Comparison of ENCODE assay signal across 1 cellular context in the genomic region with DNA sequence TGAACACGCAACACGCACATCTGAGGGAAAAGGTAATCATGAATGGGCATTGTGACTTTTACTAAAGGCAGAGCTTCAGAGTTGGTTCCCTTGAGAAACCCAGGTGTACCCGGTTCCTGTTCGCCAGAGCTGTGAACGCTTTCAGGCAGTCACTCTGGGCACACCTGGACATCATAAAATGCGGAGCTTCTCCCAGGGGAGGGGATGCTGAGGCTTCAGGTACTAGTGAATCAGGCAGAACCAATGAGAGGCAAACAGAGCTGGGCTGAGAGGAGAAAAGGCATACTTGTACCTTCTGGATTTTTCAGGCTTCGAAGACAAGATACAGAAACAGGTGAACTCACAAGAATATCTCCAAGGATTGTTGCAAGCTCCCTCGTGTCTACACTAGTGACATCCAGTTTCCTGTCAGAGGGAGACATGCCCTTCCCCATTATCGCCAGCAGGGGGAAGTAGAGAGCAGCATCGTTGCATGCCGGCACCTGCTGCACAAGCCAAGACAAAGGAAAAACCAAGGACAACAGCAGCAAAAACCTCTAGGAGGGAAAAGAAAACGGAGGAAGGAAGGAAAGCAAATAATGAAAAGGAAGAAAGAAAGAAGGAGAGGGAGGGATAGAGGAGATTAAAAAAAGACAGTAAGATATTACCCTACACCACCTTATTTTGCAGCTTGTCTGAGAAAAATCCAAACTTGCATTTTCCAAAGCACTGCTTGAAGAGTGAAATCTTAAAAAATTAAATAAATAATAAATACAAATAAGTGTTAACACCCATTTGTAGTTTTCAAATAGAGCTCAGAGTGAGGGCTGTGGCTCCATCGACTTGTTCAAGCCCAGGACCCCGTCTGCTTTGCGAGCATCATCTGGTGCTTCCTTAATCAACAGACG.
TF ChIP-seq lines count a peak whose summit lies in the region.

No MANE protein-coding gene starts in this region.

TF ChIP-seq in GM12878, 131 proteins besides CTCF, POLR2A, EP300 and RAD21 (continued from another document):
- TF ChIP-seq, protein P1, sequence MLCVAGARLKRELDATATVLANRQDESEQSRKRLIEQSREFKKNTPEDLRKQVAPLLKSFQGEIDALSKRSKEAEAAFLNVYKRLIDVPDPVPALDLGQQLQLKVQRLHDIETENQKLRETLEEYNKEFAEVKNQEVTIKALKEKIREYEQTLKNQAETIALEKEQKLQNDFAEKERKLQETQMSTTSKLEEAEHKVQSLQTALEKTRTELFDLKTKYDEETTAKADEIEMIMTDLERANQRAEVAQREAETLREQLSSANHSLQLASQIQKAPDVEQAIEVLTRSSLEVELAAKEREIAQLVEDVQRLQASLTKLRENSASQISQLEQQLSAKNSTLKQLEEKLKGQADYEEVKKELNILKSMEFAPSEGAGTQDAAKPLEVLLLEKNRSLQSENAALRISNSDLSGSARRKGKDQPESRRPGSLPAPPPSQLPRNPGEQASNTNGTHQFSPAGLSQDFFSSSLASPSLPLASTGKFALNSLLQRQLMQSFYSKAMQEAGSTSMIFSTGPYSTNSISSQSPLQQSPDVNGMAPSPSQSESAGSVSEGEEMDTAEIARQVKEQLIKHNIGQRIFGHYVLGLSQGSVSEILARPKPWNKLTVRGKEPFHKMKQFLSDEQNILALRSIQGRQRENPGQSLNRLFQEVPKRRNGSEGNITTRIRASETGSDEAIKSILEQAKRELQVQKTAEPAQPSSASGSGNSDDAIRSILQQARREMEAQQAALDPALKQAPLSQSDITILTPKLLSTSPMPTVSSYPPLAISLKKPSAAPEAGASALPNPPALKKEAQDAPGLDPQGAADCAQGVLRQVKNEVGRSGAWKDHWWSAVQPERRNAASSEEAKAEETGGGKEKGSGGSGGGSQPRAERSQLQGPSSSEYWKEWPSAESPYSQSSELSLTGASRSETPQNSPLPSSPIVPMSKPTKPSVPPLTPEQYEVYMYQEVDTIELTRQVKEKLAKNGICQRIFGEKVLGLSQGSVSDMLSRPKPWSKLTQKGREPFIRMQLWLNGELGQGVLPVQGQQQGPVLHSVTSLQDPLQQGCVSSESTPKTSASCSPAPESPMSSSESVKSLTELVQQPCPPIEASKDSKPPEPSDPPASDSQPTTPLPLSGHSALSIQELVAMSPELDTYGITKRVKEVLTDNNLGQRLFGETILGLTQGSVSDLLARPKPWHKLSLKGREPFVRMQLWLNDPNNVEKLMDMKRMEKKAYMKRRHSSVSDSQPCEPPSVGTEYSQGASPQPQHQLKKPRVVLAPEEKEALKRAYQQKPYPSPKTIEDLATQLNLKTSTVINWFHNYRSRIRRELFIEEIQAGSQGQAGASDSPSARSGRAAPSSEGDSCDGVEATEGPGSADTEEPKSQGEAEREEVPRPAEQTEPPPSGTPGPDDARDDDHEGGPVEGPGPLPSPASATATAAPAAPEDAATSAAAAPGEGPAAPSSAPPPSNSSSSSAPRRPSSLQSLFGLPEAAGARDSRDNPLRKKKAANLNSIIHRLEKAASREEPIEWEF (IDR thresholded peaks at IDR 0.05; ENCODE audit: insufficient replicate concordance, low read depth, low read length), result no peak
- TF ChIP-seq SUZ12 (IDR thresholded peaks at IDR 0.05; ENCODE audit: unreplicated experiment), result no peak
- no peak for TF ChIP-seq HDAC2 (IDR thresholded peaks at IDR 0.05)
- TF ChIP-seq JUND (IDR thresholded peaks at IDR 0.05; ENCODE audit: low read depth, low read length), result no peak
- TF ChIP-seq, protein P2, sequence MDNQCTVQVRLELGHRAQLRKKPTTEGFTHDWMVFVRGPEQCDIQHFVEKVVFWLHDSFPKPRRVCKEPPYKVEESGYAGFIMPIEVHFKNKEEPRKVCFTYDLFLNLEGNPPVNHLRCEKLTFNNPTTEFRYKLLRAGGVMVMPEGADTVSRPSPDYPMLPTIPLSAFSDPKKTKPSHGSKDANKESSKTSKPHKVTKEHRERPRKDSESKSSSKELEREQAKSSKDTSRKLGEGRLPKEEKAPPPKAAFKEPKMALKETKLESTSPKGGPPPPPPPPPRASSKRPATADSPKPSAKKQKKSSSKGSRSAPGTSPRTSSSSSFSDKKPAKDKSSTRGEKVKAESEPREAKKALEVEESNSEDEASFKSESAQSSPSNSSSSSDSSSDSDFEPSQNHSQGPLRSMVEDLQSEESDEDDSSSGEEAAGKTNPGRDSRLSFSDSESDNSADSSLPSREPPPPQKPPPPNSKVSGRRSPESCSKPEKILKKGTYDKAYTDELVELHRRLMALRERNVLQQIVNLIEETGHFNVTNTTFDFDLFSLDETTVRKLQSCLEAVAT (IDR thresholded peaks at IDR 0.05), result no peak
- TF ChIP-seq, protein P3, sequence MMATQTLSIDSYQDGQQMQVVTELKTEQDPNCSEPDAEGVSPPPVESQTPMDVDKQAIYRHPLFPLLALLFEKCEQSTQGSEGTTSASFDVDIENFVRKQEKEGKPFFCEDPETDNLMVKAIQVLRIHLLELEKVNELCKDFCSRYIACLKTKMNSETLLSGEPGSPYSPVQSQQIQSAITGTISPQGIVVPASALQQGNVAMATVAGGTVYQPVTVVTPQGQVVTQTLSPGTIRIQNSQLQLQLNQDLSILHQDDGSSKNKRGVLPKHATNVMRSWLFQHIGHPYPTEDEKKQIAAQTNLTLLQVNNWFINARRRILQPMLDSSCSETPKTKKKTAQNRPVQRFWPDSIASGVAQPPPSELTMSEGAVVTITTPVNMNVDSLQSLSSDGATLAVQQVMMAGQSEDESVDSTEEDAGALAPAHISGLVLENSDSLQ (IDR thresholded peaks at IDR 0.05), result peak; percentile 45
- no peak for TF ChIP-seq IKZF2 (IDR thresholded peaks at IDR 0.05)
- no peak for TF ChIP-seq ELK1 (IDR thresholded peaks at IDR 0.05; ENCODE audit: low read depth, low read length)
- no peak for TF ChIP-seq MTA2 (IDR thresholded peaks at IDR 0.05; ENCODE audit: low read depth)
- no peak for TF ChIP-seq POU2F2 (IDR thresholded peaks at IDR 0.05; ENCODE audit: borderline replicate concordance, low read depth, low read length)
- no peak for TF ChIP-seq ZNF622 (IDR thresholded peaks at IDR 0.05)
- TF ChIP-seq ZBTB40 (IDR thresholded peaks at IDR 0.05; ENCODE audit: borderline replicate concordance), result no peak
- TF ChIP-seq RB1 (IDR thresholded peaks at IDR 0.05; ENCODE audit: borderline replicate concordance), result no peak
- TF ChIP-seq, protein P4, sequence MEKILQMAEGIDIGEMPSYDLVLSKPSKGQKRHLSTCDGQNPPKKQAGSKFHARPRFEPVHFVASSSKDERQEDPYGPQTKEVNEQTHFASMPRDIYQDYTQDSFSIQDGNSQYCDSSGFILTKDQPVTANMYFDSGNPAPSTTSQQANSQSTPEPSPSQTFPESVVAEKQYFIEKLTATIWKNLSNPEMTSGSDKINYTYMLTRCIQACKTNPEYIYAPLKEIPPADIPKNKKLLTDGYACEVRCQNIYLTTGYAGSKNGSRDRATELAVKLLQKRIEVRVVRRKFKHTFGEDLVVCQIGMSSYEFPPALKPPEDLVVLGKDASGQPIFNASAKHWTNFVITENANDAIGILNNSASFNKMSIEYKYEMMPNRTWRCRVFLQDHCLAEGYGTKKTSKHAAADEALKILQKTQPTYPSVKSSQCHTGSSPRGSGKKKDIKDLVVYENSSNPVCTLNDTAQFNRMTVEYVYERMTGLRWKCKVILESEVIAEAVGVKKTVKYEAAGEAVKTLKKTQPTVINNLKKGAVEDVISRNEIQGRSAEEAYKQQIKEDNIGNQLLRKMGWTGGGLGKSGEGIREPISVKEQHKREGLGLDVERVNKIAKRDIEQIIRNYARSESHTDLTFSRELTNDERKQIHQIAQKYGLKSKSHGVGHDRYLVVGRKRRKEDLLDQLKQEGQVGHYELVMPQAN (conservative IDR thresholded peaks at IDR 0.05), result no peak
- no peak for TF ChIP-seq ZNF274 (IDR thresholded peaks at IDR 0.05; ENCODE audit: insufficient read depth, insufficient read length)
- TF ChIP-seq PML (IDR thresholded peaks at IDR 0.05; ENCODE audit: low read length), result no peak
